ENCODE assay signal across 8 cellular contexts in genomic region chr1:156767101-156767878, GRCh38. TPM values are rescaled to one million over a fixed set of nuclear protein-coding genes. Genes with fewer than 3 reads are reported as not detected.
A peak's percentile ranks its signal among the peaks of the same experiment; 100 is the strongest.
DNase-seq lines count a peak whose midpoint lies in the region; TF ChIP-seq lines count a peak whose summit lies in the region.

Gene PRCC, plus strand, starts transcription at chr1:156767535. Its CDS starts 237 bp downstream, at chr1:156767772.

- CTCF ChIA-PET in activated naive CD4-positive, alpha-beta T cell treated with anti-CD3 and anti-CD28 coated beads, Interleukin-2, amount 10 ng/mL, durations not matched to agents 7 days and 5 days (lab: Charles Lee), result interaction anchor here (0.6 to 9.6 kb wide), 7 partner anchors 15 to 122 kb away, joined by 3 to 95 read pairs (median 3); partner anchors contain the start of genes ISG20L2, METTL25B and NTRK1

- peak within 1 kb of the TSS; percentile 67 for H3K4me3 ChIP-seq in HFF-Myc (replicated peaks; ENCODE audit: low read depth, low read length)

- no peak within 1 kb of the TSS for H3K4me3 Mint-ChIP-seq in activated naive CD4-positive, alpha-beta T cell treated with anti-CD3 and anti-CD28 coated beads, Interleukin-2, amount 10 ng/mL, durations not matched to agents 7 days and 5 days

- H3K27ac Mint-ChIP-seq in activated naive CD4-positive, alpha-beta T cell treated with anti-CD3 and anti-CD28 coated beads, Interleukin-2, amount 10 ng/mL, durations not matched to agents 7 days and 5 days, result no peak within 1 kb of the TSS

- peaks cover 43% of the 10 kb centered on the region for H3K4me1 Mint-ChIP-seq in activated naive CD4-positive, alpha-beta T cell treated with anti-CD3 and anti-CD28 coated beads, Interleukin-2, amount 10 ng/mL, durations not matched to agents 7 days and 5 days

- H3K27me3 Mint-ChIP-seq in activated naive CD4-positive, alpha-beta T cell treated with anti-CD3 and anti-CD28 coated beads, Interleukin-2, amount 10 ng/mL, durations not matched to agents 7 days and 5 days, result peaks cover 4% of the 10 kb centered on the region

- DNase-seq in GM04503 (ENCODE audit: low read depth) (peak; percentile 100), HFF-Myc (ENCODE audit: extremely low read depth, low read depth) (peak; percentile 100), NAMALWA (ENCODE audit: low spot score) (peak; percentile 100), SK-N-DZ (ENCODE audit: low spot score) (peak; percentile 100), globus pallidus (ENCODE audit: low spot score) (peak; percentile 100), nucleus accumbens (lab: John Stamatoyannopoulos, UW) (peak; percentile 82 to 100 (median 99))
- peak; percentile 99 for DNase-seq in activated naive CD4-positive, alpha-beta T cell treated with anti-CD3 and anti-CD28 coated beads, Interleukin-2, amount 10 ng/mL, durations not matched to agents 7 days and 5 days

- H3K9me3 Mint-ChIP-seq in activated naive CD4-positive, alpha-beta T cell treated with anti-CD3 and anti-CD28 coated beads, Interleukin-2, amount 10 ng/mL, durations not matched to agents 7 days and 5 days, result no peaks in the 10 kb centered on the region

- peaks cover 25% of the 10 kb centered on the region for H3K36me3 Mint-ChIP-seq in activated naive CD4-positive, alpha-beta T cell treated with anti-CD3 and anti-CD28 coated beads, Interleukin-2, amount 10 ng/mL, durations not matched to agents 7 days and 5 days

- H3K27ac ChIP-seq in temporal lobe (ENCODE audit: low read depth, low read length), result peak within 1 kb of the TSS; percentile 83

- no peak for TF ChIP-seq CTCF in HFF-Myc (IDR thresholded peaks at IDR 0.05; ENCODE audit: low read depth, low read length, missing control alignments)

RNA-seq across cellular contexts. Expression of gene PRCC, which starts in this region (rescaled TPM):
- polyA plus RNA-seq in SK-N-DZ (2014; cell fraction: cytosol; rRNA removed), result 50.6 and 54.6 TPM in 2 replicates
- polyA plus RNA-seq in SK-N-DZ (2014; cell fraction: nucleus; rRNA removed), result 27.8 and 36.4 TPM in 2 replicates
- 26.3 TPM for total RNA-seq in temporal lobe

Comparison
In these comparisons a context has a peak if more than half of its experiments do, and no peak if none do; other contexts are left out.
1. Peak in every context shown above with its lines: DNase-seq, H3K4me3 ChIP-seq and H3K27ac ChIP-seq.